In the genomic region with DNA sequence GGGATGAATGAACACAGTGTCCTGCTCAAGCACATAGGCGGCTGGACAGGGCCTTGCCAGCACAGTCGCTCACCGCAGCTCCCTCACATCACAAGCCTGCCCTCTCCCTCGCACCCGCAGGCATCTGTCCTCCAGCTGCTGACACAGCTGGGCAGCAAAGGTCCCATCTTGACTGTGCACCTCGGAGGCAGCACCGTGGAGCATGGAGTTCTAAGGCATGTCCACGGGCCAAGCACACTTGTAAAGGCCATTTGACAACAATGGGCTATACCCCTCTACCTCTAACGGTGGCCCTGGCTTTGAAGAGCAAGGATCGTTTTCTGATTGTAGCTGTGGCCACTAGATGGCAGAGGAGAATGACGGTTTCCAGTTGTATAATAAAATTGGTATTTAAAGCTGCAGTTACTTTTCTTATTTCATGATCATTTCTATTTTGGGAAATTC, we compare ENCODE assay signal across 8 cellular contexts. TPM values are rescaled to one million over a fixed set of nuclear protein-coding genes. Genes with fewer than 3 reads are reported as not detected.
DNase-seq lines count a peak whose midpoint lies in the region; ATAC-seq, FAIRE-seq and TF ChIP-seq lines count a peak whose summit lies in the region.

No MANE protein-coding gene starts in this region.

- no peak overlapping the region for H3K4me3 ChIP-seq in kidney (ENCODE audit: low read length in 2 of 2)

- FAIRE-seq in kidney (lab: Jason Lieb, UNC), result no peak

- DNase-seq in stimulated activated naive CD8-positive, alpha-beta T cell treated with anti-CD3 and anti-CD28 coated beads, Interleukin-15, amount 100 ng/mL, for 72 hours, result peak in 1 of 2 donors; percentile 12
- DNase-seq in stimulated activated naive CD8-positive, alpha-beta T cell treated with anti-CD3 and anti-CD28 coated beads, Interleukin-15, Interleukin-2, amounts not matched to agents 100 U/mL and 50 U/mL, for 24 hours, result no peak
- peak; percentile 1 for DNase-seq in MV-4-11 (lab: John Stamatoyannopoulos, UW)
- no peak for DNase-seq in kidney
- DNase-seq in type B pancreatic cell (ENCODE audit: extremely low spot score, unreplicated experiment), result no peak
- DNase-seq in stimulated activated CD4-positive, alpha-beta T cell treated with anti-CD3 and anti-CD28 coated beads, Interleukin-2, amount 100 ng/mL, for 48 hours, result no peak

- peak; percentile 44 for ATAC-seq in stimulated activated naive CD8-positive, alpha-beta T cell treated with anti-CD3 and anti-CD28 coated beads, Interleukin-15, amount 100 ng/mL, for 72 hours
- no peak for ATAC-seq in stimulated activated naive CD8-positive, alpha-beta T cell treated with anti-CD3 and anti-CD28 coated beads, Interleukin-15, Interleukin-2, amounts not matched to agents 100 U/mL and 50 U/mL, for 24 hours
- no peak for ATAC-seq in HG02840 (IDR thresholded peaks at IDR 0.05; ENCODE audit: low FRiP score, unreplicated experiment)

- no peak overlapping the region for H3K9ac ChIP-seq in kidney (ENCODE audit: low read length in 2 of 2)

- H3K36me3 ChIP-seq in kidney (ENCODE audit: control insufficient read depth in 1 of 2, insufficient read depth in 2 of 2, low read length in 2 of 2), result no peaks in the 10 kb centered on the region

- H3K4me1 Mint-ChIP-seq in stimulated activated naive CD8-positive, alpha-beta T cell treated with anti-CD3 and anti-CD28 coated beads, Interleukin-15, amount 100 ng/mL, for 72 hours, result peaks cover 35% of the 10 kb centered on the region
- H3K4me1 Mint-ChIP-seq in brain (peaks cover 10% of the 10 kb centered on the region), type B pancreatic cell (ENCODE audit: unreplicated experiment) (peaks cover 5% of the 10 kb centered on the region)

- no peaks in the 10 kb centered on the region for H3K27me3 Mint-ChIP-seq in stimulated activated naive CD8-positive, alpha-beta T cell treated with anti-CD3 and anti-CD28 coated beads, Interleukin-15, amount 100 ng/mL, for 72 hours
- H3K27me3 Mint-ChIP-seq in brain (no peaks in the 10 kb centered on the region), type B pancreatic cell (peaks cover 3% of the 10 kb centered on the region)

- H3K36me3 Mint-ChIP-seq in brain (no peaks in the 10 kb centered on the region), type B pancreatic cell (peaks cover 9% of the 10 kb centered on the region)

- H3K4me1 ChIP-seq in kidney (ENCODE audit: control insufficient read depth in 1 of 2, insufficient read depth in 1 of 2, low read depth in 1 of 2, low read length in 2 of 2), result peaks cover 0 to 6% of the 10 kb centered on the region in 2 donors

- H3K27ac ChIP-seq in kidney (ENCODE audit: low read depth in 2 of 2, low read length in 2 of 2), result no peak overlapping the region

- no peaks in the 10 kb centered on the region for H3K9me3 Mint-ChIP-seq in stimulated activated naive CD8-positive, alpha-beta T cell treated with anti-CD3 and anti-CD28 coated beads, Interleukin-15, amount 100 ng/mL, for 72 hours
- H3K9me3 Mint-ChIP-seq in brain (peaks cover 0 to 5% (median 0%) of the 10 kb centered on the region in 5 experiments), type B pancreatic cell (no peaks in the 10 kb centered on the region)

- intact Hi-C loops in kidney (cut with DNase I), result no loop called here

- TF ChIP-seq CTCF in brain (conservative IDR thresholded peaks at IDR 0.05) (peak; percentile 49 to 65), kidney (IDR thresholded peaks at IDR 0.05; ENCODE audit: borderline replicate concordance, extremely low read depth, insufficient read depth) (peak; percentile 42), type B pancreatic cell (conservative IDR thresholded peaks at IDR 0.05) (peak; percentile 83)

- no peak overlapping the region for H3K4me3 Mint-ChIP-seq in stimulated activated naive CD8-positive, alpha-beta T cell treated with anti-CD3 and anti-CD28 coated beads, Interleukin-15, amount 100 ng/mL, for 72 hours
- H3K4me3 Mint-ChIP-seq in brain (no peak overlapping the region), type B pancreatic cell (no peak overlapping the region)

- H3K27ac Mint-ChIP-seq in stimulated activated naive CD8-positive, alpha-beta T cell treated with anti-CD3 and anti-CD28 coated beads, Interleukin-15, amount 100 ng/mL, for 72 hours, result no peak overlapping the region
- H3K27ac Mint-ChIP-seq in brain (peak overlapping the region in 1 of 5 experiments; percentile 39), type B pancreatic cell (peak overlapping the region; percentile 30)

- H3K9me3 ChIP-seq in kidney (ENCODE audit: control insufficient read depth in 1 of 2, low read length in 2 of 2), result no peaks in the 10 kb centered on the region

RNA-seq across cellular contexts. Expression of a gene that starts 53.8 kb away (rescaled TPM):
- 18.8 TPM for polyA plus RNA-seq in brain (ENCODE audit: insufficient read depth, low read depth, low replicate concordance)
- total RNA-seq in kidney, result 0.31 TPM
- polyA plus RNA-seq in kidney (ENCODE audit: insufficient read depth, low read depth, low replicate concordance), result 9.9 TPM
- total RNA-seq in type B pancreatic cell (ENCODE audit: low replicate concordance), result 1.0 and 1.2 TPM in 2 replicates
